7 cellular contexts compared by ENCODE assay signal in the genomic region with DNA sequence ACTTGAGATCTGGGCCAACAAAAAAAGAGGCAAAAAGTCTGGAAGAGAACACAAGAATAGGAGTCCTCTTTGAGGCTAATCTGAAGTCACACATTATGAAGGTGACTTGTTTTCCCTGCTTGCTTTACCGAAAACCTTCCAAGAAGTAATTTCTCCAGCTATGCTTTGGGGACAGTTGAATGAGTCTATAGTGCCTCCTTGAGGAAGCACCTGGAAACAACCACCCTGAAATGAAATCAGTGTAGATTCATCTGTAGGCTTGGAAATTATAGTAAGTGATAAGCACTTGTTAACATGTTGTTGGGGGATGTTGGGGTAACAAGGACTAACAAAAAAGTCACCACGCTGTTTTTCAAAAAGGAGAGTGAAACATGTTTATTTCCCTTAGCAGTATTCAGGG. TPM values are rescaled to one million over a fixed set of nuclear protein-coding genes. Genes with fewer than 3 reads are reported as not detected.
A peak's percentile ranks its signal among the peaks of the same experiment; 100 is the strongest.
DNase-seq lines count a peak whose midpoint lies in the region; ATAC-seq, FAIRE-seq and TF ChIP-seq lines count a peak whose summit lies in the region.

No MANE protein-coding gene starts in this region.

- no peaks in the 10 kb centered on the region for H3K36me3 ChIP-seq in MM.1S (replicated peaks; ENCODE audit: insufficient read depth, low read length)
- H3K36me3 ChIP-seq in K562 (ENCODE audit: control insufficient read depth, insufficient read depth, low read length) = no peaks in the 10 kb centered on the region
- no peaks in the 10 kb centered on the region for H3K36me3 ChIP-seq in naive thymus-derived CD4-positive, alpha-beta T cell (ENCODE audit: control insufficient read depth in 2 of 3, insufficient read depth in 3 of 3, low read length in 3 of 3)

- H3K9me1 ChIP-seq in K562 (ENCODE audit: control insufficient read depth, insufficient read depth, low read length) = no peaks in the 10 kb centered on the region

- no peak for TF ChIP-seq EP300 in K562 (IDR thresholded peaks at IDR 0.05; ENCODE audit: low read length)

- intact Hi-C loops in K562 (cut with micrococcal nuclease) = loop anchor here (1.0 to 10.0 kb wide), 2 partner anchors 40 to 248 kb away; no protein-coding TSS in a partner anchor
- intact Hi-C loops in naive thymus-derived CD4-positive, alpha-beta T cell (cut with micrococcal nuclease) = loop anchor here in 1 of 2 donors (10.0 kb wide), 2 partner anchors 218 to 248 kb away; no protein-coding TSS in a partner anchor

- POLR2A ChIA-PET in GM10248 (lab: Yijun Ruan, JAX) (interaction anchor here (0.6 kb wide), 1 partner anchor 117 kb away, joined by 3 read pairs; no protein-coding TSS in a partner anchor), K562 (lab: Yijun Ruan, JAX) (no interaction called here)
- POLR2A ChIA-PET in naive thymus-derived CD4-positive, alpha-beta T cell (lab: Charles Lee) = no interaction called here
- POLR2A ChIA-PET in activated CD4-positive, alpha-beta memory T cell treated with anti-CD3 and anti-CD28 coated beads, Interleukin-2, amount 10 ng/mL, durations not matched to agents 7 days and 5 days (lab: Charles Lee) = no interaction called here

- H3K9me3 ChIP-seq in MM.1S (replicated peaks; ENCODE audit: insufficient read depth, low read length) = no peaks in the 10 kb centered on the region
- no peaks in the 10 kb centered on the region for H3K9me3 ChIP-seq in K562 (replicated peaks; ENCODE audit: control insufficient read depth, insufficient read depth, low read depth, low read length)
- no peaks in the 10 kb centered on the region for H3K9me3 ChIP-seq in naive thymus-derived CD4-positive, alpha-beta T cell (ENCODE audit: control insufficient read depth in 2 of 3, low read length in 3 of 3)

- H3K9me3 Mint-ChIP-seq in naive thymus-derived CD4-positive, alpha-beta T cell = no peaks in the 10 kb centered on the region
- no peaks in the 10 kb centered on the region for H3K9me3 Mint-ChIP-seq in activated CD4-positive, alpha-beta memory T cell treated with anti-CD3 and anti-CD28 coated beads, Interleukin-2, amount 10 ng/mL, durations not matched to agents 7 days and 5 days

- H3K4me3 ChIP-seq in MM.1S (ENCODE audit: low read length) (no peak overlapping the region), K562 (no peak overlapping the region)
- H3K4me3 ChIP-seq in naive thymus-derived CD4-positive, alpha-beta T cell (ENCODE audit: low read length) = no peak overlapping the region

- no peaks in the 10 kb centered on the region for H4K20me1 ChIP-seq in MM.1S (ENCODE audit: insufficient read depth, low read length)
- no peaks in the 10 kb centered on the region for H4K20me1 ChIP-seq in K562 (replicated peaks; ENCODE audit: control insufficient read depth, insufficient read depth, low read length)

- H3K4me1 ChIP-seq in MM.1S (ENCODE audit: low read length) = no peaks in the 10 kb centered on the region
- H3K4me1 ChIP-seq in K562 (replicated peaks in 1 of 2; ENCODE audit: control insufficient read depth in 2 of 2, insufficient read depth in 2 of 2, low read length in 2 of 2) = no peaks in the 10 kb centered on the region
- H3K4me1 ChIP-seq in naive thymus-derived CD4-positive, alpha-beta T cell (ENCODE audit: control insufficient read depth in 2 of 2, insufficient read depth in 2 of 2, low read length in 2 of 2) = no peaks in the 10 kb centered on the region

- peak; percentile 41; the same call in 1 of the 3 replicates for ATAC-seq in K562
- ATAC-seq in naive thymus-derived CD4-positive, alpha-beta T cell = peak; percentile 48

- peak; percentile 88 to 90 for TF ChIP-seq RAD21 in K562 (CRISPR knock-in tag; conservative IDR thresholded peaks at IDR 0.05 in 1 of 2, IDR thresholded peaks at IDR 0.05 in 1 of 2)

- TF ChIP-seq CTCF in GM10248 (IDR thresholded peaks at IDR 0.05; ENCODE audit: control extremely low read depth, extremely low read depth, low read depth, missing control alignments) (peak; percentile 46), MM.1S (IDR thresholded peaks at IDR 0.05; ENCODE audit: low read length) (peak; percentile 94), K562 (IDR thresholded peaks at IDR 0.05 in 2 of 3, conservative IDR thresholded peaks at IDR 0.05 in 1 of 3; ENCODE audit: insufficient read depth in 2 of 3, low read depth in 1 of 3, low read length in 3 of 3) (peak; percentile 55 to 76 (median 62); a peak in 5 of 6 replicates)

- no peak overlapping the region for H3K4me2 ChIP-seq in MM.1S (ENCODE audit: low read depth, low read length)
- H3K4me2 ChIP-seq in K562 (ENCODE audit: insufficient read depth, low read length) = no peak overlapping the region

- CTCF ChIA-PET in GM10248 (lab: Yijun Ruan, JAX) (interaction anchor here (0.5 to 13.9 kb wide), 13 partner anchors 7 to 276 kb away, joined by 3 to 220 read pairs (median 3); no protein-coding TSS in a partner anchor), K562 (lab: Yijun Ruan, JAX; ENCODE audit: low intra/inter-chr PET ratio) (interaction anchor here (0.6 to 2.1 kb wide), 6 partner anchors 41 to 1086 kb away, joined by 3 to 38 read pairs (median 4); no protein-coding TSS in a partner anchor)
- CTCF ChIA-PET in naive thymus-derived CD4-positive, alpha-beta T cell (lab: Charles Lee) = interaction anchor here (1.1 to 7.8 kb wide), 2 partner anchors 127 to 277 kb away, joined by 3 to 97 read pairs; no protein-coding TSS in a partner anchor
- CTCF ChIA-PET in activated CD4-positive, alpha-beta memory T cell treated with anti-CD3 and anti-CD28 coated beads, Interleukin-2, amount 10 ng/mL, durations not matched to agents 7 days and 5 days (lab: Charles Lee) = interaction anchor here (0.8 to 12.4 kb wide), 7 partner anchors 10 to 276 kb away, joined by 3 to 174 read pairs (median 4); no protein-coding TSS in a partner anchor

- no peak overlapping the region for H3K4me3 Mint-ChIP-seq in naive thymus-derived CD4-positive, alpha-beta T cell
- H3K4me3 Mint-ChIP-seq in activated CD4-positive, alpha-beta memory T cell treated with anti-CD3 and anti-CD28 coated beads, Interleukin-2, amount 10 ng/mL, durations not matched to agents 7 days and 5 days = no peak overlapping the region

- in situ Hi-C loops in K562 (cut with MboI) = loop anchor here (5.0 kb wide), 1 partner anchor 130 kb away; no protein-coding TSS in a partner anchor

- WGBS in K562 (ENCODE audit: insufficient coverage, low coverage, missing lambda C conversion rate) = 0% methylated on average over 2 of the region's 2 CpGs

- H3K9ac ChIP-seq in MM.1S (ENCODE audit: low read length) (no peak overlapping the region), K562 (ENCODE audit: insufficient read depth in 1 of 2, low read depth in 2 of 2, low read length in 2 of 2) (no peak overlapping the region)

- H3K27ac Mint-ChIP-seq in naive thymus-derived CD4-positive, alpha-beta T cell = no peak overlapping the region
- no peak overlapping the region for H3K27ac Mint-ChIP-seq in activated CD4-positive, alpha-beta memory T cell treated with anti-CD3 and anti-CD28 coated beads, Interleukin-2, amount 10 ng/mL, durations not matched to agents 7 days and 5 days

- H3K27me3 ChIP-seq in MM.1S (replicated peaks; ENCODE audit: insufficient read depth, low read length) (0 out of 2 replicates have a peak, but pooled peaks cover 6% of the 10 kb centered on the region), K562 (ENCODE audit: control insufficient read depth in 2 of 2, insufficient read depth in 2 of 2, low read length in 2 of 2) (no peaks in the 10 kb centered on the region)
- H3K27me3 ChIP-seq in naive thymus-derived CD4-positive, alpha-beta T cell (ENCODE audit: control insufficient read depth in 2 of 2, insufficient read depth in 2 of 2, low read length in 2 of 2) = no peaks in the 10 kb centered on the region

- DNase-seq in GM10248 (ENCODE audit: extremely low spot score) (no peak), MM.1S (peak; percentile 56), K562 (ENCODE audit: extremely low read depth in 1 of 4, low spot score in 3 of 4) (peak in 1 of 4 experiments; percentile 14), islet precursor cell (no peak), AG20443 (ENCODE audit: low spot score) (no peak)
- no peak for DNase-seq in naive thymus-derived CD4-positive, alpha-beta T cell
- DNase-seq in activated CD4-positive, alpha-beta memory T cell treated with anti-CD3 and anti-CD28 coated beads, Interleukin-2, amount 10 ng/mL, durations not matched to agents 7 days and 5 days = no peak

- no peaks in the 10 kb centered on the region for H3K36me3 Mint-ChIP-seq in naive thymus-derived CD4-positive, alpha-beta T cell
- no peaks in the 10 kb centered on the region for H3K36me3 Mint-ChIP-seq in activated CD4-positive, alpha-beta memory T cell treated with anti-CD3 and anti-CD28 coated beads, Interleukin-2, amount 10 ng/mL, durations not matched to agents 7 days and 5 days (ENCODE audit: low read depth)

- H3K27ac ChIP-seq in MM.1S (ENCODE audit: low read length) = no peak overlapping the region
- H3K27ac ChIP-seq in K562 (ENCODE audit: extremely low read depth, low read depth, low read length) = no peak overlapping the region
- H3K27ac ChIP-seq in naive thymus-derived CD4-positive, alpha-beta T cell (ENCODE audit: low read depth, low read length) = no peak overlapping the region

- H2AFZ ChIP-seq in MM.1S (ENCODE audit: low read length) (no peak overlapping the region), K562 (ENCODE audit: low read depth, low read length) (no peak overlapping the region)

- TF ChIP-seq POLR2A in K562 (conservative IDR thresholded peaks at IDR 0.05) = no peak

- H3K79me2 ChIP-seq in MM.1S (ENCODE audit: low read length) = no peaks in the 10 kb centered on the region
- no peaks in the 10 kb centered on the region for H3K79me2 ChIP-seq in K562 (ENCODE audit: control insufficient read depth, insufficient read depth, low read length)

- peaks cover 5 to 29% (median 11%) of the 10 kb centered on the region in 5 donors for H3K27me3 Mint-ChIP-seq in naive thymus-derived CD4-positive, alpha-beta T cell
- H3K27me3 Mint-ChIP-seq in activated CD4-positive, alpha-beta memory T cell treated with anti-CD3 and anti-CD28 coated beads, Interleukin-2, amount 10 ng/mL, durations not matched to agents 7 days and 5 days = peaks cover 25% of the 10 kb centered on the region

- H3K9me2 ChIP-seq in MM.1S (replicated peaks; ENCODE audit: insufficient read depth, low read length) = no peaks in the 10 kb centered on the region

- H3K4me1 Mint-ChIP-seq in naive thymus-derived CD4-positive, alpha-beta T cell = peaks cover 0 to 3% (median 0%) of the 10 kb centered on the region in 7 donors
- H3K4me1 Mint-ChIP-seq in activated CD4-positive, alpha-beta memory T cell treated with anti-CD3 and anti-CD28 coated beads, Interleukin-2, amount 10 ng/mL, durations not matched to agents 7 days and 5 days = peaks cover 7% of the 10 kb centered on the region

- FAIRE-seq in K562 (lab: Jason Lieb, UNC) = peak; percentile 67

- no peaks in the 10 kb centered on the region for H3F3A ChIP-seq in MM.1S (ENCODE audit: insufficient read depth, low read length)

- BruUV-seq in K562 (replicated peaks; lab: Mats Ljungman, UMichigan) = no TSS peak

RNA-seq across cellular contexts. Expression of a gene that starts 23.4 kb away (rescaled TPM):
- total RNA-seq in K562 (2011; cell fraction: chromatin; rRNA removed; ENCODE audit: low replicate concordance) = not detected in 2 replicates
- not detected in 2 replicates for total RNA-seq in K562 (2011; cell fraction: nucleolus; rRNA removed)
- not detected in 2 replicates for total RNA-seq in K562 (2011; cell fraction: nucleoplasm; rRNA removed)
- total RNA-seq in K562 (2014; rRNA removed) (not detected in 2 replicates), K562 (2014; rRNA removed; fragmentation: Illumina TruSeq; extraction: Trizol) (not detected in 2 replicates), K562 (2015; rRNA removed; fragmentation: Illumina TruSeq; extraction: Trizol) (not detected in 2 replicates), K562 (2021) (not detected in 2 replicates)
- polyA plus RNA-seq in K562 (2011; rRNA removed) (not detected in 2 replicates), K562 (2014; fragmentation: Illumina TruSeq; extraction: Trizol) (not detected in 2 replicates), K562 (2014; fragmentation: Nextera tagmentation; extraction: Ambion mirVana) (not detected), K562 (2014; rRNA removed) (not detected in 2 replicates)
- polyA plus RNA-seq in K562 (2011; cell fraction: cytosol; rRNA removed) = not detected in 2 replicates
- polyA plus RNA-seq in K562 (2011; cell fraction: nucleus; rRNA removed) = not detected in 2 replicates
- polyA plus RNA-seq in K562 (2012) = not detected in 2 replicates
- not detected in 2 replicates for polyA minus RNA-seq in K562 (2011; rRNA and poly(A)+ RNA removed)
- not detected in 2 replicates for polyA minus RNA-seq in K562 (2011; cell fraction: cytosol; rRNA and poly(A)+ RNA removed)
- not detected in 2 replicates for polyA minus RNA-seq in K562 (2011; cell fraction: nucleus; rRNA and poly(A)+ RNA removed)
- total RNA-seq in naive thymus-derived CD4-positive, alpha-beta T cell = not detected
- not detected for polyA plus RNA-seq in naive thymus-derived CD4-positive, alpha-beta T cell
- not detected for total RNA-seq in activated CD4-positive, alpha-beta memory T cell treated with anti-CD3 and anti-CD28 coated beads, Interleukin-2, amount 10 ng/mL, durations not matched to agents 7 days and 5 days

RNA-seq across cellular contexts. Expression of a gene that starts 41.6 kb away (rescaled TPM):
- total RNA-seq in K562 (2011; cell fraction: chromatin; rRNA removed; ENCODE audit: low replicate concordance) = not detected in 2 replicates
- not detected in 2 replicates for total RNA-seq in K562 (2011; cell fraction: nucleolus; rRNA removed)
- total RNA-seq in K562 (2011; cell fraction: nucleoplasm; rRNA removed) = not detected in 2 replicates
- total RNA-seq in K562 (2014; rRNA removed) = not detected in 2 replicates
- not detected in 2 replicates for total RNA-seq in K562 (2014; rRNA removed; fragmentation: Illumina TruSeq; extraction: Trizol)
- not detected in 2 replicates for total RNA-seq in K562 (2015; rRNA removed; fragmentation: Illumina TruSeq; extraction: Trizol)
- total RNA-seq in K562 (2021) = not detected in 2 replicates
- not detected in 2 replicates for polyA plus RNA-seq in K562 (2011; rRNA removed)
- not detected in 2 replicates for polyA plus RNA-seq in K562 (2011; cell fraction: cytosol; rRNA removed)
- not detected in 2 replicates for polyA plus RNA-seq in K562 (2011; cell fraction: nucleus; rRNA removed)
- polyA plus RNA-seq in K562 (2012) = not detected in 2 replicates
- polyA plus RNA-seq in K562 (2014; fragmentation: Illumina TruSeq; extraction: Trizol) = not detected in 2 replicates
- not detected for polyA plus RNA-seq in K562 (2014; fragmentation: Nextera tagmentation; extraction: Ambion mirVana)
- polyA plus RNA-seq in K562 (2014; rRNA removed) = not detected in 2 replicates
- polyA minus RNA-seq in K562 (2011; rRNA and poly(A)+ RNA removed) = not detected in 2 replicates
- not detected in 2 replicates for polyA minus RNA-seq in K562 (2011; cell fraction: cytosol; rRNA and poly(A)+ RNA removed)
- polyA minus RNA-seq in K562 (2011; cell fraction: nucleus; rRNA and poly(A)+ RNA removed) = not detected in 2 replicates
- not detected for total RNA-seq in naive thymus-derived CD4-positive, alpha-beta T cell
- not detected for polyA plus RNA-seq in naive thymus-derived CD4-positive, alpha-beta T cell
- not detected for total RNA-seq in activated CD4-positive, alpha-beta memory T cell treated with anti-CD3 and anti-CD28 coated beads, Interleukin-2, amount 10 ng/mL, durations not matched to agents 7 days and 5 days
